ENCODE assay signal across 11 cellular contexts in the genomic region with DNA sequence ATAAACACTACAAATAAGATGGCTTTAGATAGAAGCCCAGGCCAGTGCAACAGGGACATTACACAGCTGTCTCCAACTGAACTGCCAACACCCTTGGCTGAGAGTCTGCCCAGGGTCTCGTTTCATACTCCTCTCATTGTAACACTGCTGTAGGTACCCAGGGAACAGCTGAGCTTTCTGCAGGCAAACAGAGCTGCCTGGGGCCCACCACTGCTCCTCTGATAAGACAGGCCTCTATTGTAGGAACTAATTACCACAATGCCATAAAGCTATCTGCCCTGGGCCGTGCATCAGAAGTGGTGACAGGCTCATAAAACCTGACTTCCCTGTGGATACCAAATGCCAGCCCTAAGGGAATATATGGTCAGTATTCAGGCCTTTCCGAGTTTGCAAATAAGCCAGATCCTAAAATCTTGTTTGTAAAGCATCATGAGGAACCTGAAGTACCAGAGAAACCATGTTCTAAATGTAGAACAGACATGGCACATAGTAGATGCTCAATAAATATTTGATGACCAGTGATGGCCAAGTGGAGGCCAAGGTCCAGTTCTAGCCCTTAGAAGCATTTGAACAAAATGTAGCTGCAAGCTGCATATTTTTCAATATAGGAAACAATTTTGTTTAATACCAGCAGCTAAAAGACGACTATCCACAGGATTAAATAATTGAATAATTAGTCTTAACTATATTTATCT.
"Had no signal": no experiment of that assay in that cellular context is flagged by ENCODE, and none has a peak within 500 bp of the region (broad histone marks: within the 10 kb centered on the region; RNA-seq: fewer than 3 reads in every experiment).

No MANE protein-coding gene starts in this region.

- ATAC-seq: activated CD4-positive, alpha-beta T cell treated with anti-CD3 and anti-CD28 coated beads for 36 hours; activated T-cell treated with anti-CD3 and anti-CD28 coated beads, Interleukin-2, amount 50 U/mL, for 72 hours had no signal

- H3K9me3 Mint-ChIP-seq: activated T-cell treated with anti-CD3 and anti-CD28 coated beads, Interleukin-2, amount 50 U/mL, for 72 hours had no signal

- H3K27ac ChIP-seq: thyroid gland, vagina, WERI-Rb-1 had no signal

- H3K27me3 ChIP-seq: thyroid gland, vagina had no signal

- H3K36me3 ChIP-seq: thyroid gland, vagina, WERI-Rb-1 had no signal

- H3K27ac Mint-ChIP-seq: activated CD4-positive, alpha-beta memory T cell treated with anti-CD3 and anti-CD28 coated beads, Interleukin-2, amount 10 ng/mL, durations not matched to agents 7 days and 5 days; activated CD4-positive, alpha-beta T cell treated with anti-CD3 and anti-CD28 coated beads for 36 hours; activated T-cell treated with anti-CD3 and anti-CD28 coated beads, Interleukin-2, amount 50 U/mL, for 72 hours had no signal

- H3K4me3 Mint-ChIP-seq: activated CD4-positive, alpha-beta memory T cell treated with anti-CD3 and anti-CD28 coated beads, Interleukin-2, amount 10 ng/mL, durations not matched to agents 7 days and 5 days; activated CD4-positive, alpha-beta T cell treated with anti-CD3 and anti-CD28 coated beads for 36 hours; activated T-cell treated with anti-CD3 and anti-CD28 coated beads, Interleukin-2, amount 50 U/mL, for 72 hours had no signal

- H3K4me3 ChIP-seq: thyroid gland, vagina had no signal

- DNase-seq: activated CD4-positive, alpha-beta memory T cell treated with anti-CD3 and anti-CD28 coated beads, Interleukin-2, amount 10 ng/mL, durations not matched to agents 7 days and 5 days; activated CD4-positive, alpha-beta T cell treated with anti-CD3 and anti-CD28 coated beads for 36 hours; activated gamma-delta T cell treated with Interleukin-2 at 50 U/mL for 16 hours; activated T-cell treated with anti-CD3 and anti-CD28 coated beads, Interleukin-2, amount 50 U/mL, for 72 hours; aorta; midbrain; stimulated activated CD4-positive, alpha-beta T cell treated with anti-CD3 and anti-CD28 coated beads, Interleukin-15, amount 100 ng/mL, for 24 hours; T-helper 9 cell; WERI-Rb-1 had no signal

- H3K4me1 ChIP-seq: thyroid gland had no signal

- H3K9me3 ChIP-seq: thyroid gland, vagina had no signal

- H3K4me1 Mint-ChIP-seq: activated CD4-positive, alpha-beta T cell treated with anti-CD3 and anti-CD28 coated beads for 36 hours had no signal
